ENCODE assay signal across 1 cellular context in the genomic region with DNA sequence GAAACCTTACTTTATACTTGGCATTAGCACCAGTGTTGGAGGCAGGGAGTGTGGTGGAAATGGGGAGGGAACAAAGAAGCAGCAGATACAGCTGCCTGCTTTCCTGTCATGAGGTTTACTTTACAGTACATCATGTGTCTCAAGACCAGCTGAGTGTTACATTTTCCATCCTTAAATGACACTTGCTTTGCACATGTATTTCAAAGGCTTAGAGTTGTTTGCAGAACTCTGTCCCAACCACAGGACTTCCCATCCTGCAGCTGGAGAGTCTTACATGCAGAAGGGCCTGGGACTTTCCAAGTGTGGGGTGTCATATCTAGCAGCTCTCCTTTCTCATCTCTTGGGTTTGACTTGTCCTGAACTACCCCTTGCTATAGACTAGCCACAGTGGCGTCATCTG.
TF ChIP-seq lines count a peak whose summit lies in the region.

No MANE protein-coding gene starts in this region.

TF ChIP-seq in GM12878, 131 proteins besides CTCF, POLR2A, EP300 and RAD21 (continued from another document):
- TF ChIP-seq, protein P1, sequence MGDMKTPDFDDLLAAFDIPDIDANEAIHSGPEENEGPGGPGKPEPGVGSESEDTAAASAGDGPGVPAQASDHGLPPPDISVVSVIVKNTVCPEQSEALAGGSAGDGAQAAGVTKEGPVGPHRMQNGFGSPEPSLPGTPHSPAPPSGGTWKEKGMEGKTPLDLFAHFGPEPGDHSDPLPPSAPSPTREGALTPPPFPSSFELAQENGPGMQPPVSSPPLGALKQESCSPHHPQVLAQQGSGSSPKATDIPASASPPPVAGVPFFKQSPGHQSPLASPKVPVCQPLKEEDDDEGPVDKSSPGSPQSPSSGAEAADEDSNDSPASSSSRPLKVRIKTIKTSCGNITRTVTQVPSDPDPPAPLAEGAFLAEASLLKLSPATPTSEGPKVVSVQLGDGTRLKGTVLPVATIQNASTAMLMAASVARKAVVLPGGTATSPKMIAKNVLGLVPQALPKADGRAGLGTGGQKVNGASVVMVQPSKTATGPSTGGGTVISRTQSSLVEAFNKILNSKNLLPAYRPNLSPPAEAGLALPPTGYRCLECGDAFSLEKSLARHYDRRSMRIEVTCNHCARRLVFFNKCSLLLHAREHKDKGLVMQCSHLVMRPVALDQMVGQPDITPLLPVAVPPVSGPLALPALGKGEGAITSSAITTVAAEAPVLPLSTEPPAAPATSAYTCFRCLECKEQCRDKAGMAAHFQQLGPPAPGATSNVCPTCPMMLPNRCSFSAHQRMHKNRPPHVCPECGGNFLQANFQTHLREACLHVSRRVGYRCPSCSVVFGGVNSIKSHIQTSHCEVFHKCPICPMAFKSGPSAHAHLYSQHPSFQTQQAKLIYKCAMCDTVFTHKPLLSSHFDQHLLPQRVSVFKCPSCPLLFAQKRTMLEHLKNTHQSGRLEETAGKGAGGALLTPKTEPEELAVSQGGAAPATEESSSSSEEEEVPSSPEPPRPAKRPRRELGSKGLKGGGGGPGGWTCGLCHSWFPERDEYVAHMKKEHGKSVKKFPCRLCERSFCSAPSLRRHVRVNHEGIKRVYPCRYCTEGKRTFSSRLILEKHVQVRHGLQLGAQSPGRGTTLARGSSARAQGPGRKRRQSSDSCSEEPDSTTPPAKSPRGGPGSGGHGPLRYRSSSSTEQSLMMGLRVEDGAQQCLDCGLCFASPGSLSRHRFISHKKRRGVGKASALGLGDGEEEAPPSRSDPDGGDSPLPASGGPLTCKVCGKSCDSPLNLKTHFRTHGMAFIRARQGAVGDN (IDR thresholded peaks at IDR 0.05): 0 out of 2 replicates have a peak, but pooled peaks have one; percentile 45
- TF ChIP-seq RUNX3 (IDR thresholded peaks at IDR 0.05; ENCODE audit: low read length): peak; percentile 57
- TF ChIP-seq MTA3 (IDR thresholded peaks at IDR 0.05; ENCODE audit: borderline replicate concordance, low read length): no peak
- TF ChIP-seq, protein P2, sequence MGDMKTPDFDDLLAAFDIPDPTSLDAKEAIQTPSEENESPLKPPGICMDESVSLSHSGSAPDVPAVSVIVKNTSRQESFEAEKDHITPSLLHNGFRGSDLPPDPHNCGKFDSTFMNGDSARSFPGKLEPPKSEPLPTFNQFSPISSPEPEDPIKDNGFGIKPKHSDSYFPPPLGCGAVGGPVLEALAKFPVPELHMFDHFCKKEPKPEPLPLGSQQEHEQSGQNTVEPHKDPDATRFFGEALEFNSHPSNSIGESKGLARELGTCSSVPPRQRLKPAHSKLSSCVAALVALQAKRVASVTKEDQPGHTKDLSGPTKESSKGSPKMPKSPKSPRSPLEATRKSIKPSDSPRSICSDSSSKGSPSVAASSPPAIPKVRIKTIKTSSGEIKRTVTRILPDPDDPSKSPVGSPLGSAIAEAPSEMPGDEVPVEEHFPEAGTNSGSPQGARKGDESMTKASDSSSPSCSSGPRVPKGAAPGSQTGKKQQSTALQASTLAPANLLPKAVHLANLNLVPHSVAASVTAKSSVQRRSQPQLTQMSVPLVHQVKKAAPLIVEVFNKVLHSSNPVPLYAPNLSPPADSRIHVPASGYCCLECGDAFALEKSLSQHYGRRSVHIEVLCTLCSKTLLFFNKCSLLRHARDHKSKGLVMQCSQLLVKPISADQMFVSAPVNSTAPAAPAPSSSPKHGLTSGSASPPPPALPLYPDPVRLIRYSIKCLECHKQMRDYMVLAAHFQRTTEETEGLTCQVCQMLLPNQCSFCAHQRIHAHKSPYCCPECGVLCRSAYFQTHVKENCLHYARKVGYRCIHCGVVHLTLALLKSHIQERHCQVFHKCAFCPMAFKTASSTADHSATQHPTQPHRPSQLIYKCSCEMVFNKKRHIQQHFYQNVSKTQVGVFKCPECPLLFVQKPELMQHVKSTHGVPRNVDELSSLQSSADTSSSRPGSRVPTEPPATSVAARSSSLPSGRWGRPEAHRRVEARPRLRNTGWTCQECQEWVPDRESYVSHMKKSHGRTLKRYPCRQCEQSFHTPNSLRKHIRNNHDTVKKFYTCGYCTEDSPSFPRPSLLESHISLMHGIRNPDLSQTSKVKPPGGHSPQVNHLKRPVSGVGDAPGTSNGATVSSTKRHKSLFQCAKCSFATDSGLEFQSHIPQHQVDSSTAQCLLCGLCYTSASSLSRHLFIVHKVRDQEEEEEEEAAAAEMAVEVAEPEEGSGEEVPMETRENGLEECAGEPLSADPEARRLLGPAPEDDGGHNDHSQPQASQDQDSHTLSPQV (IDR thresholded peaks at IDR 0.05): no peak
- TF ChIP-seq, protein P3, sequence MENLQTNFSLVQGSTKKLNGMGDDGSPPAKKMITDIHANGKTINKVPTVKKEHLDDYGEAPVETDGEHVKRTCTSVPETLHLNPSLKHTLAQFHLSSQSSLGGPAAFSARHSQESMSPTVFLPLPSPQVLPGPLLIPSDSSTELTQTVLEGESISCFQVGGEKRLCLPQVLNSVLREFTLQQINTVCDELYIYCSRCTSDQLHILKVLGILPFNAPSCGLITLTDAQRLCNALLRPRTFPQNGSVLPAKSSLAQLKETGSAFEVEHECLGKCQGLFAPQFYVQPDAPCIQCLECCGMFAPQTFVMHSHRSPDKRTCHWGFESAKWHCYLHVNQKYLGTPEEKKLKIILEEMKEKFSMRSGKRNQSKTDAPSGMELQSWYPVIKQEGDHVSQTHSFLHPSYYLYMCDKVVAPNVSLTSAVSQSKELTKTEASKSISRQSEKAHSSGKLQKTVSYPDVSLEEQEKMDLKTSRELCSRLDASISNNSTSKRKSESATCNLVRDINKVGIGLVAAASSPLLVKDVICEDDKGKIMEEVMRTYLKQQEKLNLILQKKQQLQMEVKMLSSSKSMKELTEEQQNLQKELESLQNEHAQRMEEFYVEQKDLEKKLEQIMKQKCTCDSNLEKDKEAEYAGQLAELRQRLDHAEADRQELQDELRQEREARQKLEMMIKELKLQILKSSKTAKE (IDR thresholded peaks at IDR 0.05; ENCODE audit: low read depth, poor library complexity, severe bottlenecking): peak; percentile 59
- peak; percentile 36; the same call in 1 of the 2 replicates for TF ChIP-seq MTA2 (IDR thresholded peaks at IDR 0.05; ENCODE audit: low read depth)
TF ChIP-seq in GM12878: peak in this region for 15.
